ENCODE assay signal across 38 cellular contexts in genomic region chr12:91441236-91441635, GRCh38.
"Had no signal": no experiment of that assay in that cellular context is flagged by ENCODE, and none has a peak within 500 bp of the region (broad histone marks: within the 10 kb centered on the region; RNA-seq: fewer than 3 reads in every experiment).

No MANE protein-coding gene starts in this region.

- H3K4me2 ChIP-seq: SK-N-SH had no signal

- H3K9me3 ChIP-seq: MG63, Peyer's patch, SJSA1, SK-N-SH had no signal

- H3K4me3 ChIP-seq: MG63, Peyer's patch, SJSA1 had no signal

- H3K27me3 Mint-ChIP-seq: activated CD4-positive, alpha-beta memory T cell treated with anti-CD3 and anti-CD28 coated beads for 36 hours; activated naive CD4-positive, alpha-beta T cell treated with anti-CD3 and anti-CD28 coated beads, Interleukin-2, amount 10 ng/mL, durations not matched to agents 7 days and 5 days; activated naive CD8-positive, alpha-beta T cell; activated naive CD8-positive, alpha-beta T cell treated with anti-CD3 and anti-CD28 coated beads, Interleukin-2, amount 50 U/mL, for 24 hours; brain had no signal

- H3K4me1 Mint-ChIP-seq: activated naive CD4-positive, alpha-beta T cell treated with anti-CD3 and anti-CD28 coated beads, Interleukin-2, amount 10 ng/mL, durations not matched to agents 7 days and 5 days had no signal

- H3K36me3 ChIP-seq: MG63, Peyer's patch, SJSA1 had no signal

- H3K27ac Mint-ChIP-seq: activated B cell treated with CpG ODN at 0.5 μM for 24 hours; activated CD4-positive, alpha-beta memory T cell treated with anti-CD3 and anti-CD28 coated beads for 36 hours; activated naive CD4-positive, alpha-beta T cell treated with anti-CD3 and anti-CD28 coated beads, Interleukin-2, amount 10 ng/mL, durations not matched to agents 7 days and 5 days; activated naive CD8-positive, alpha-beta T cell; activated naive CD8-positive, alpha-beta T cell treated with anti-CD3 and anti-CD28 coated beads, Interleukin-2, amount 50 U/mL, for 24 hours; brain had no signal

- H3K27ac ChIP-seq: Peyer's patch, SJSA1, VCaP had no signal

- ATAC-seq: activated naive CD8-positive, alpha-beta T cell treated with anti-CD3 and anti-CD28 coated beads, Interleukin-2, amount 50 U/mL, for 24 hours; PC-3 had no signal

- H3K9ac ChIP-seq: SK-N-SH had no signal

- DNase-seq: activated B cell treated with CpG ODN at 0.5 μM for 24 hours; activated CD4-positive, alpha-beta memory T cell treated with anti-CD3 and anti-CD28 coated beads for 36 hours; activated CD4-positive, alpha-beta T cell treated with anti-CD3 and anti-CD28 coated beads for 4 hours; activated CD4-positive, alpha-beta T cell treated with anti-CD3 and anti-CD28 coated beads, Interleukin-2, amount 50 U/mL, for 1 hour; activated CD4-positive, CD25-positive, alpha-beta regulatory T cell treated with anti-CD3 and anti-CD28 coated beads, Interleukin-2, amount 50 U/mL, for 72 hours; activated CD8-positive, alpha-beta memory T cell treated with anti-CD3 and anti-CD28 coated beads, Interleukin-2, amount 50 U/mL, for 48 hours; activated effector memory CD4-positive, alpha-beta T cell treated with Interleukin-2 at 50 U/mL for 16 hours; activated naive CD4-positive, alpha-beta T cell treated with anti-CD3 and anti-CD28 coated beads, Interleukin-2, amount 10 ng/mL, durations not matched to agents 7 days and 5 days; activated naive CD8-positive, alpha-beta T cell treated with anti-CD3 and anti-CD28 coated beads, Interleukin-2, amount 50 U/mL, for 24 hours; activated T-cell treated with anti-CD3 and anti-CD28 coated beads, Interleukin-2, amount 50 U/mL, for 48 hours; anterior cingulate cortex; caudate nucleus; Kasumi-1; KBM-7; MG63; NCI-H1048; NCI-H1105 treated with DMSO at 0.1 percent for 48 hours; NCI-H1436 treated with DMSO at 0.1 percent for 48 hours; NCI-H1694 treated with DMSO at 0.1 percent for 48 hours; NCI-H2029; NCI-H2171 treated with DMSO at 0.1 percent for 48 hours; NCI-H2227 treated with DMSO at 0.1 percent for 48 hours; NCI-H446; NCI-H524 treated with DMSO at 0.1 percent for 48 hours; NK-92 treated with Interleukin-12 subunit alpha and Interleukin-12 subunit beta, amount 100 ng/mL, for 24 hours; PC-3; Peyer's patch; RPMI8226; SHP77 treated with DMSO at 0.1 percent for 48 hours; SK-N-SH; SW 1271; T-helper 1 cell; T-helper 2 cell; T-helper 9 cell had no signal

- H3K4me1 ChIP-seq: Peyer's patch, SJSA1 had no signal

- H3K36me3 Mint-ChIP-seq: activated CD4-positive, alpha-beta memory T cell treated with anti-CD3 and anti-CD28 coated beads for 36 hours; activated naive CD4-positive, alpha-beta T cell treated with anti-CD3 and anti-CD28 coated beads, Interleukin-2, amount 10 ng/mL, durations not matched to agents 7 days and 5 days; activated naive CD8-positive, alpha-beta T cell; brain had no signal

- H3K4me3 Mint-ChIP-seq: activated B cell treated with CpG ODN at 0.5 μM for 24 hours; activated CD4-positive, alpha-beta memory T cell treated with anti-CD3 and anti-CD28 coated beads for 36 hours; activated naive CD4-positive, alpha-beta T cell treated with anti-CD3 and anti-CD28 coated beads, Interleukin-2, amount 10 ng/mL, durations not matched to agents 7 days and 5 days; activated naive CD8-positive, alpha-beta T cell; activated naive CD8-positive, alpha-beta T cell treated with anti-CD3 and anti-CD28 coated beads, Interleukin-2, amount 50 U/mL, for 24 hours; brain had no signal

- H3K27me3 ChIP-seq: MG63, Peyer's patch, SJSA1 had no signal

- H3K9me3 Mint-ChIP-seq: activated B cell treated with CpG ODN at 0.5 μM for 24 hours; activated CD4-positive, alpha-beta memory T cell treated with anti-CD3 and anti-CD28 coated beads for 36 hours; activated naive CD4-positive, alpha-beta T cell treated with anti-CD3 and anti-CD28 coated beads, Interleukin-2, amount 10 ng/mL, durations not matched to agents 7 days and 5 days; activated naive CD8-positive, alpha-beta T cell treated with anti-CD3 and anti-CD28 coated beads, Interleukin-2, amount 50 U/mL, for 24 hours had no signal
